ENCODE assay signal across 28 cellular contexts in the genomic region with DNA sequence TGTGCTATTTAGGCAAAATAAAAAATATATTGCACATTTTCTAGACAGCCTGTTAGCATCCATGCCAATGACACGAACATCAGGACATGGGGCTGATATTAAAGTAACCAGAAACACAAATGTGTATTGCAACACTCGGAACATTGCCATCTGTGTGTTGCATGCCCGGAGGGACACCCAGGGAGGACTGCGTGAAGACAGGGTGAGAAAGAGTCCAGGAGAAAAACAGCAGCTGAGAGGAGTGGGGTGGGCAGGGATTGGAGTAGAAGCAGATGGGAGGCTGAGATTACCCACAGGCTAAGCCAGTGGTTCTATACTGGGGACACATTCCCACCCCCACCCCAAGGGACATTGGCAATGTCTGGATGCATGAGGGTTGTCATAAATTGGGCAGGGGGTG.
DNase-seq lines count a peak whose midpoint lies in the region; ATAC-seq and TF ChIP-seq lines count a peak whose summit lies in the region.
"Had no signal": no experiment of that assay in that cellular context is flagged by ENCODE, and none has a peak within 500 bp of the region (broad histone marks: within the 10 kb centered on the region; RNA-seq: fewer than 3 reads in every experiment).

No MANE protein-coding gene starts in this region.

- H3K4me1 ChIP-seq in mucosa of descending colon (ENCODE audit: low read depth) = no peaks in the 10 kb centered on the region
- H3K4me1 ChIP-seq: A549, BE2C, SJSA1 had no signal

- no peaks in the 10 kb centered on the region for H3K9me3 ChIP-seq in mucosa of descending colon
- H3K9me3 ChIP-seq: A549, BE2C, SJSA1 had no signal

- intact Hi-C loops in mucosa of descending colon (cut with DNase I, micrococcal nuclease) = no loop called here

- no peaks in the 10 kb centered on the region for H3K36me3 ChIP-seq in mucosa of descending colon (ENCODE audit: low read depth)
- H3K36me3 ChIP-seq: BE2C, SJSA1 had no signal

- no peak for TF ChIP-seq CTCF in AG10803 (conservative IDR thresholded peaks at IDR 0.05; ENCODE audit: low read length)
- no peak for TF ChIP-seq CTCF in fibroblast of villous mesenchyme (IDR thresholded peaks at IDR 0.05; ENCODE audit: insufficient read depth, low read depth, low read length)
- no peak for TF ChIP-seq CTCF in mucosa of descending colon (IDR thresholded peaks at IDR 0.05)

- DNase-seq in AG10803 (ENCODE audit: low read depth) = peak; percentile 51
- DNase-seq in NCI-H1694 (lab: John Stamatoyannopoulos, UW) = peak; percentile 47
- DNase-seq in RPMI7951 (ENCODE audit: low read depth) = peak; percentile 63
- DNase-seq in fibroblast of villous mesenchyme (ENCODE audit: low read depth) = peak; percentile 39
- no peak for DNase-seq in DMS153 treated with DMSO at 0.1 percent for 48 hours (lab: John Stamatoyannopoulos, UW; ENCODE audit: unreplicated experiment)
- no peak for DNase-seq in mucosa of descending colon
- no peak for DNase-seq in inferior parietal cortex (ENCODE audit: extremely low spot score)
- DNase-seq: BE2C; Calu3; CD8-positive, alpha-beta memory T cell; GM23248; H7; Karpas-422; MV-4-11; NCI-H1105 treated with DMSO at 0.1 percent for 48 hours; NCI-H146; NCI-H2029 treated with DMSO at 0.1 percent for 48 hours; NCI-H226; NCI-H510A; NCI-H748 treated with DMSO at 0.1 percent for 48 hours; NK-92 treated with Interleukin-12 subunit alpha and Interleukin-12 subunit beta, amount 100 ng/mL, for 24 hours; PC-3; T-helper 1 cell had no signal

- no peak for ATAC-seq in mucosa of descending colon
- ATAC-seq: A549, GM12878, HepG2, PC-3, Right ventricle myocardium inferior had no signal

- H3K4me3 ChIP-seq in AG10803 (ENCODE audit: low read length) (no peak overlapping the region), fibroblast of villous mesenchyme (ENCODE audit: low read depth, low read length) (no peak overlapping the region), mucosa of descending colon (no peak overlapping the region)
- H3K4me3 ChIP-seq: A549, GM12878, GM23248, SJSA1 had no signal

Comparison
In these comparisons a context has a peak if more than half of its experiments do, and no peak if none do; other contexts are left out.
1. DNase-seq: peak in AG10803 (single experiment), NCI-H1694 (single experiment), RPMI7951 (single experiment) and fibroblast of villous mesenchyme (single experiment); none in DMS153 treated with DMSO at 0.1 percent for 48 hours (single experiment), mucosa of descending colon (0 of 3) and inferior parietal cortex (single experiment).